In genomic region chr1:164774819-164775654, GRCh38 we compare ENCODE assay signal across 1 cellular context.
TF ChIP-seq lines count a peak whose summit lies in the region.

No MANE protein-coding gene starts in this region.

TF ChIP-seq in HepG2, 621 proteins besides CTCF, POLR2A, EP300 and RAD21 (continued from another document):
- TF ChIP-seq TFAP4 (IDR thresholded peaks at IDR 0.05; ENCODE audit: borderline replicate concordance, low read depth), result peak; percentile 75
- TF ChIP-seq ZSCAN20 (CRISPR knock-in tag; IDR thresholded peaks at IDR 0.05; ENCODE audit: borderline replicate concordance), result no peak
- TF ChIP-seq LCORL (IDR thresholded peaks at IDR 0.05), result no peak
- peak; percentile 41; the same call in 1 of the 2 replicates for TF ChIP-seq LCORL (CRISPR knock-in tag; IDR thresholded peaks at IDR 0.05)
- no peak for TF ChIP-seq MNT (IDR thresholded peaks at IDR 0.05)
- TF ChIP-seq GRHL1 (CRISPR knock-in tag; conservative IDR thresholded peaks at IDR 0.05), result no peak
